ENCODE assay signal across 8 cellular contexts in genomic region chr6:21594427-21595264, GRCh38. TPM values are rescaled to one million over a fixed set of nuclear protein-coding genes. Genes with fewer than 3 reads are reported as not detected.
DNase-seq lines count a peak whose midpoint lies in the region; ATAC-seq and TF ChIP-seq lines count a peak whose summit lies in the region.

No MANE protein-coding gene starts in this region.

- peak; percentile 45 for DNase-seq in COLO829 (ENCODE audit: low spot score)
- peak; percentile 32 for DNase-seq in HT1080 (ENCODE audit: low read depth)
- DNase-seq in UCSD-AML1 (lab: John Stamatoyannopoulos, UW; ENCODE audit: unreplicated experiment): peak; percentile 62
- DNase-seq in colonic mucosa: peak; percentile 53
- DNase-seq in left kidney (ENCODE audit: low read depth, low spot score): peak; percentile 63
- peak; percentile 42 to 44 for DNase-seq in stimulated activated CD4-positive, alpha-beta T cell treated with anti-CD3 and anti-CD28 coated beads, Interleukin-2, amount 100 ng/mL, for 24 hours
- no peak for DNase-seq in NCI-H510A treated with DMSO at 0.1 percent for 48 hours (lab: John Stamatoyannopoulos, UW)

- H3K27ac ChIP-seq in colonic mucosa: peak overlapping the region; percentile 94

- TF ChIP-seq CTCF in colonic mucosa (IDR thresholded peaks at IDR 0.05): no peak

- H3K9me3 ChIP-seq in colonic mucosa: no peaks in the 10 kb centered on the region

- no peaks in the 10 kb centered on the region for H3K27me3 ChIP-seq in colonic mucosa

- peak overlapping the region; percentile 75 for H3K4me3 ChIP-seq in colonic mucosa

- intact Hi-C loops in colonic mucosa (cut with DNase I): no loop called here

- H3K4me1 ChIP-seq in colonic mucosa: no peaks in the 10 kb centered on the region

- peak; percentile 29 for ATAC-seq in GM19397 (IDR thresholded peaks at IDR 0.05; ENCODE audit: unreplicated experiment)

- H3K9ac ChIP-seq in colonic mucosa (ENCODE audit: low read depth in 2 of 2, low read length in 2 of 2): peak overlapping the region; percentile 87 to 98

- H3K36me3 ChIP-seq in colonic mucosa: no peaks in the 10 kb centered on the region

RNA-seq across cellular contexts. Expression of gene SOX4, which starts 1.1 kb away (rescaled TPM):
- 4.5 and 4.8 TPM in 2 replicates for total RNA-seq in HT1080 (2014; rRNA removed; shearing (Covaris generic))
- 2.8 and 3.5 TPM in 2 replicates for polyA plus RNA-seq in HT1080 (2015; cell fraction: cytosol; rRNA removed)
- 4.7 and 5.0 TPM in 2 replicates for polyA plus RNA-seq in HT1080 (2015; cell fraction: nucleus; rRNA removed)
- 10 to 100 TPM; 45.1 to 47.0 TPM for total RNA-seq in colonic mucosa
